Comparison of ENCODE assay signal across 30 cellular contexts in genomic region chr11:30351061-30351460, GRCh38.
"Had no signal": no experiment of that assay in that cellular context is flagged by ENCODE, and none has a peak within 500 bp of the region (broad histone marks: within the 10 kb centered on the region; RNA-seq: fewer than 3 reads in every experiment).

No MANE protein-coding gene starts in this region.

- H3K4me1 ChIP-seq: esophagus muscularis mucosa, foreskin keratinocyte, gastrocnemius medialis had no signal

- H3K27me3 ChIP-seq: brain microvascular endothelial cell, esophagus muscularis mucosa, gastrocnemius medialis, heart left ventricle had no signal

- ATAC-seq: activated T-cell treated with anti-CD3 and anti-CD28 coated beads, Interleukin-2, amount 50 U/mL, for 4 hours; activated T-helper 17 cell treated with anti-CD3 and anti-CD28 coated beads, Interleukin-2, amount 50 U/mL, for 72 hours; effector memory CD8-positive, alpha-beta T cell; foreskin keratinocyte; gastrocnemius medialis; heart left ventricle; WTC11 had no signal

- H3K9me3 ChIP-seq: esophagus muscularis mucosa, gastrocnemius medialis had no signal

- H3K4me3 ChIP-seq: esophagus muscularis mucosa, gastrocnemius medialis, heart left ventricle had no signal

- H3K36me3 ChIP-seq: brain microvascular endothelial cell, esophagus muscularis mucosa, gastrocnemius medialis, heart left ventricle had no signal

- DNase-seq: activated CD4-positive, alpha-beta memory T cell treated with anti-CD3 and anti-CD28 coated beads, Interleukin-2, amount 10 ng/mL, durations not matched to agents 7 days and 5 days; activated CD4-positive, alpha-beta T cell treated with anti-CD3 and anti-CD28 coated beads for 1 hour; activated CD4-positive, alpha-beta T cell treated with anti-CD3 and anti-CD28 coated beads for 4 hours; activated CD4-positive, alpha-beta T cell treated with anti-CD3 and anti-CD28 coated beads, Interleukin-2, amount 10 ng/mL, durations not matched to agents 7 days and 5 days; activated CD4-positive, alpha-beta T cell treated with anti-CD3 and anti-CD28 coated beads, Interleukin-2, amount 50 U/mL, for 4 hours; activated effector memory CD4-positive, alpha-beta T cell treated with Interleukin-2 at 50 U/mL for 16 hours; activated gamma-delta T cell treated with Interleukin-2 at 50 U/mL for 16 hours; activated naive CD4-positive, alpha-beta T cell treated with anti-CD3 and anti-CD28 coated beads, Interleukin-2, amount 50 U/mL, for 16 hours; activated naive CD4-positive, alpha-beta T cell treated with Interleukin-2 at 50 U/mL for 16 hours; activated T-cell treated with anti-CD3 and anti-CD28 coated beads, Interleukin-2, amount 50 U/mL, for 4 hours; amniotic stem cell; anterior cingulate cortex; brain microvascular endothelial cell; caudate nucleus; cortex of kidney; dermis blood vessel endothelial cell; effector CD4-positive, alpha-beta T cell; effector memory CD8-positive, alpha-beta T cell; erythroblast; foreskin keratinocyte; gastrocnemius medialis; glutamatergic neuron; heart left ventricle; T-helper 2 cell had no signal

- H3K27ac ChIP-seq: brain microvascular endothelial cell, esophagus muscularis mucosa, foreskin keratinocyte, gastrocnemius medialis, heart left ventricle had no signal

- FAIRE-seq: astrocyte, bronchial epithelial cell, colon had no signal
